Comparison of ENCODE assay signal across 12 cellular contexts in genomic region chr5:8436919-8437318, GRCh38.
"Had no signal": no experiment of that assay in that cellular context is flagged by ENCODE, and none has a peak within 500 bp of the region (broad histone marks: within the 10 kb centered on the region; RNA-seq: fewer than 3 reads in every experiment).

No MANE protein-coding gene starts in this region.

- H3K4me3 ChIP-seq: pancreas had no signal

- H3K27me3 ChIP-seq: neutrophil, pancreas had no signal

- ATAC-seq: activated CD4-positive, alpha-beta T cell treated with anti-CD3 and anti-CD28 coated beads for 36 hours; effector memory CD8-positive, alpha-beta T cell; left lobe of liver; pancreas; T-cell; WTC11 had no signal

- H3K36me3 ChIP-seq: neutrophil, pancreas had no signal

- DNase-seq: activated CD4-positive, alpha-beta T cell treated with anti-CD3 and anti-CD28 coated beads for 36 hours; activated CD4-positive, alpha-beta T cell treated with anti-CD3 and anti-CD28 coated beads, Interleukin-2, amount 50 U/mL, for 48 hours; dermis blood vessel endothelial cell; effector memory CD8-positive, alpha-beta T cell; mammary epithelial cell; naive B cell; pancreas; stimulated activated naive CD4-positive, alpha-beta T cell; T-cell had no signal

- H3K27ac ChIP-seq: neutrophil, pancreas had no signal

- H3K4me1 ChIP-seq: pancreas had no signal

- H3K9me3 ChIP-seq: neutrophil, pancreas had no signal
